ENCODE assay signal across 19 cellular contexts in genomic region chr10:15124190-15124589, GRCh38. TPM values are rescaled to one million over a fixed set of nuclear protein-coding genes. Genes with fewer than 3 reads are reported as not detected.
A peak's percentile ranks its signal among the peaks of the same experiment; 100 is the strongest.
DNase-seq lines count a peak whose midpoint lies in the region; ATAC-seq, FAIRE-seq and TF ChIP-seq lines count a peak whose summit lies in the region.
"Had no signal": no experiment of that assay in that cellular context is flagged by ENCODE, and none has a peak within 500 bp of the region (broad histone marks: within the 10 kb centered on the region; RNA-seq: fewer than 3 reads in every experiment).

No MANE protein-coding gene starts in this region.

- H3K79me2 ChIP-seq in ACC112 (ENCODE audit: control insufficient read depth, insufficient read depth, low read length, unreplicated experiment) (no peaks in the 10 kb centered on the region), fibroblast of lung (ENCODE audit: control insufficient read depth, insufficient read depth, low read length) (no peaks in the 10 kb centered on the region)

- H3K9ac ChIP-seq in fibroblast of lung (ENCODE audit: insufficient read depth, low read length) = no peak overlapping the region

- H3K36me3 ChIP-seq in ACC112 (ENCODE audit: insufficient read depth, low read length) = peaks cover 19% of the 10 kb centered on the region
- peaks cover 7% of the 10 kb centered on the region for H3K36me3 ChIP-seq in fibroblast of lung (ENCODE audit: control insufficient read depth, insufficient read depth, low read length)
- H3K36me3 ChIP-seq: BE2C had no signal

- no peaks in the 10 kb centered on the region for H3K27me3 Mint-ChIP-seq in WTC11 (ENCODE audit: low read depth)

- H2AFZ ChIP-seq in ACC112 (ENCODE audit: low read length, unreplicated experiment) (no peak overlapping the region), fibroblast of lung (ENCODE audit: low read length) (no peak overlapping the region)

- POLR2A ChIA-PET in WTC11 (lab: Charles Lee) = no interaction called here

- H3K4me1 Mint-ChIP-seq in WTC11 = no peaks in the 10 kb centered on the region

- DNase-seq in WTC11 (ENCODE audit: low spot score) = no peak
- no peak for DNase-seq in fibroblast of lung (ENCODE audit: low read depth in 2 of 2)
- DNase-seq in NCI-H748 (lab: John Stamatoyannopoulos, UW; ENCODE audit: unreplicated experiment) = no peak
- no peak for DNase-seq in GM12892 (ENCODE audit: insufficient read length)
- DNase-seq: activated CD8-positive, alpha-beta memory T cell treated with anti-CD3 and anti-CD28 coated beads, Interleukin-2, amount 50 U/mL, for 48 hours; amygdala; BE2C; DMS153; hippocampal formation; kidney; NCI-H1092 treated with DMSO at 0.1 percent for 48 hours; NCI-H2107; NCI-H524 treated with DMSO at 0.1 percent for 48 hours; psoas muscle; tibial artery had no signal

- CTCF ChIA-PET in WTC11 (lab: Charles Lee) = no interaction called here

- no peaks in the 10 kb centered on the region for H3K9me3 ChIP-seq in fibroblast of lung (ENCODE audit: control insufficient read depth, insufficient read depth, low read depth, low read length)
- H3K9me3 ChIP-seq: BE2C, psoas muscle, tibial artery had no signal

- TF ChIP-seq CTCF in C4-2B (conservative IDR thresholded peaks at IDR 0.05) (no peak), WTC11 (IDR thresholded peaks at IDR 0.05) (no peak), fibroblast of lung (conservative IDR thresholded peaks at IDR 0.05 in 1 of 2, IDR thresholded peaks at IDR 0.05 in 1 of 2; ENCODE audit: low read depth in 1 of 2, low read length in 2 of 2) (no peak)

- H3K36me3 Mint-ChIP-seq in WTC11 = peaks cover 29% of the 10 kb centered on the region

- H3K4me3 ChIP-seq in ACC112 (ENCODE audit: low read depth, low read length) (no peak overlapping the region), fibroblast of lung (replicated peaks in 1 of 4; ENCODE audit: control extremely low read depth in 1 of 4, insufficient read depth in 1 of 4, low read depth in 3 of 4, low read length in 4 of 4) (no peak overlapping the region)
- H3K4me3 ChIP-seq: psoas muscle, SK-N-MC, tibial artery had no signal

- no peak for TF ChIP-seq POLR2A in GM12892 (IDR thresholded peaks at IDR 0.05; ENCODE audit: low read depth, low read length)

- peak overlapping the region; percentile 57; the same call in 1 of the 2 replicates for H3K27ac Mint-ChIP-seq in WTC11

- no peaks in the 10 kb centered on the region for H3K27me3 ChIP-seq in ACC112 (ENCODE audit: insufficient read depth, low read length)
- H3K27me3 ChIP-seq in fibroblast of lung (ENCODE audit: control insufficient read depth, insufficient read depth, low read length) = no peaks in the 10 kb centered on the region
- H3K27me3 ChIP-seq: BE2C, tibial artery had no signal

- H3K4me2 ChIP-seq in fibroblast of lung (ENCODE audit: extremely low read depth, insufficient read depth, low read length) = no peak overlapping the region

- H3K27ac ChIP-seq in ACC112 (ENCODE audit: low read depth, low read length) = peak overlapping the region; percentile 61
- peak overlapping the region; percentile 67 for H3K27ac ChIP-seq in C4-2B
- peak overlapping the region; percentile 21 for H3K27ac ChIP-seq in fibroblast of lung (ENCODE audit: insufficient read depth, low read length)
- H3K27ac ChIP-seq: psoas muscle, SK-N-MC, tibial artery had no signal

- H3K4me1 ChIP-seq in ACC112 (ENCODE audit: control insufficient read depth, insufficient read depth, low read length, unreplicated experiment) = peaks cover 35% of the 10 kb centered on the region
- H3K4me1 ChIP-seq in fibroblast of lung (ENCODE audit: control insufficient read depth, extremely low read depth, insufficient read depth, low read length) = peaks cover 6% of the 10 kb centered on the region
- H3K4me1 ChIP-seq: BE2C, psoas muscle had no signal

- peaks cover 4% of the 10 kb centered on the region for H3K9me3 Mint-ChIP-seq in WTC11

- no peak overlapping the region for H3K4me3 Mint-ChIP-seq in WTC11

- ATAC-seq in WTC11 (no peak), HG02763 (IDR thresholded peaks at IDR 0.05; ENCODE audit: unreplicated experiment) (no peak)
- ATAC-seq: psoas muscle had no signal

- FAIRE-seq in GM12892 (lab: Jason Lieb, UNC) = no peak
- FAIRE-seq: kidney had no signal

- H4K20me1 ChIP-seq in fibroblast of lung (ENCODE audit: control insufficient read depth, extremely low read depth, insufficient read depth, low read length) = no peaks in the 10 kb centered on the region

TF ChIP-seq in WTC11, 78 proteins besides CTCF, POLR2A, EP300 and RAD21 (continues in another document):
- TF ChIP-seq HMGA2 (CRISPR knock-in tag; IDR thresholded peaks at IDR 0.05) = no peak
- no peak for TF ChIP-seq MXD4 (CRISPR knock-in tag; IDR thresholded peaks at IDR 0.05; ENCODE audit: borderline replicate concordance)
- no peak for TF ChIP-seq FOXP4 (CRISPR knock-in tag; IDR thresholded peaks at IDR 0.05)
- TF ChIP-seq ZBTB43 (CRISPR knock-in tag; IDR thresholded peaks at IDR 0.05) = no peak
- TF ChIP-seq CREB1 (CRISPR knock-in tag; IDR thresholded peaks at IDR 0.05) = no peak
- TF ChIP-seq FOXP1 (CRISPR knock-in tag; IDR thresholded peaks at IDR 0.05; ENCODE audit: borderline replicate concordance) = no peak
- TF ChIP-seq CREM (CRISPR knock-in tag; IDR thresholded peaks at IDR 0.05) = no peak
- no peak for TF ChIP-seq IRF2 (CRISPR knock-in tag; IDR thresholded peaks at IDR 0.05; ENCODE audit: borderline replicate concordance, low read depth)
- TF ChIP-seq TP53 (CRISPR knock-in tag; IDR thresholded peaks at IDR 0.05) = no peak
- no peak for TF ChIP-seq PRDM15 (CRISPR knock-in tag; IDR thresholded peaks at IDR 0.05)
- TF ChIP-seq TEAD1 (CRISPR knock-in tag; IDR thresholded peaks at IDR 0.05) = no peak

RNA-seq across cellular contexts. Expression of gene RPP38, which starts 27.0 kb away (rescaled TPM):
- 18.5 to 20.9 TPM (median 20.1 TPM) in 3 replicates for total RNA-seq in WTC11 (2021)
- 14.6 and 15.4 TPM in 2 replicates for total RNA-seq in fibroblast of lung
- polyA plus RNA-seq in fibroblast of lung = 24.7 and 26.4 TPM in 2 replicates
- 14.9 and 16.7 TPM in 2 replicates for polyA plus RNA-seq in fibroblast of lung (2012)
- polyA minus RNA-seq in fibroblast of lung (ENCODE audit: low replicate concordance) = 6.4 and 8.0 TPM in 2 replicates
- 22.6 TPM for polyA plus RNA-seq in GM12892 (2012; ENCODE audit: missing spikeins)

RNA-seq across cellular contexts. Expression of gene ACBD7, which starts 35.6 kb away (rescaled TPM):
- total RNA-seq in WTC11 (2021) (10.0 to 13.9 TPM (median 12.5 TPM) in 3 replicates), fibroblast of lung (under 0.01 and 4.1 TPM in 2 replicates)
- polyA plus RNA-seq in fibroblast of lung = 0.42 and 1.3 TPM in 2 replicates
- 0.33 and 0.88 TPM in 2 replicates for polyA plus RNA-seq in fibroblast of lung (2012)
- polyA minus RNA-seq in fibroblast of lung (ENCODE audit: low replicate concordance) = not detected in 2 replicates
- 0.47 TPM for polyA plus RNA-seq in GM12892 (2012; ENCODE audit: missing spikeins)
- total RNA-seq: psoas muscle had no signal

RNA-seq across cellular contexts. Expression of gene NMT2, which starts 44.3 kb away (rescaled TPM):
- 9.6 to 11.8 TPM (median 11.7 TPM) in 3 replicates for total RNA-seq in WTC11 (2021)
- 21.0 and 21.3 TPM in 2 replicates for total RNA-seq in fibroblast of lung
- 16.6 and 35.2 TPM in 2 replicates for polyA plus RNA-seq in fibroblast of lung
- 18.8 and 37.7 TPM in 2 replicates for polyA plus RNA-seq in fibroblast of lung (2012)
- 7.5 and 11.8 TPM in 2 replicates for polyA minus RNA-seq in fibroblast of lung (ENCODE audit: low replicate concordance)
- polyA plus RNA-seq in GM12892 (2012; ENCODE audit: missing spikeins) = 8.8 TPM
